In genomic region chrX:118423558-118423957, GRCh38 we compare ENCODE assay signal across 14 cellular contexts.
DNase-seq lines count a peak whose midpoint lies in the region; ATAC-seq and TF ChIP-seq lines count a peak whose summit lies in the region.
"Had no signal": no experiment of that assay in that cellular context is flagged by ENCODE, and none has a peak within 500 bp of the region (broad histone marks: within the 10 kb centered on the region; RNA-seq: fewer than 3 reads in every experiment).

No MANE protein-coding gene starts in this region.

- ATAC-seq in activated CD4-positive, alpha-beta T cell treated with anti-CD3 and anti-CD28 coated beads for 36 hours, result peak; percentile 85
- ATAC-seq in GM19463 (IDR thresholded peaks at IDR 0.05; ENCODE audit: unreplicated experiment) (peak; percentile 94), HG03039 (IDR thresholded peaks at IDR 0.05; ENCODE audit: unreplicated experiment) (peak; percentile 85), gastrocnemius medialis (no peak)
- peak; percentile 83 for ATAC-seq in activated CD8-positive, alpha-beta T cell treated with anti-CD3 and anti-CD28 coated beads for 36 hours

- peaks cover 8% of the 10 kb centered on the region for H3K36me3 Mint-ChIP-seq in activated CD4-positive, alpha-beta T cell treated with anti-CD3 and anti-CD28 coated beads for 36 hours (ENCODE audit: low read depth)
- H3K36me3 Mint-ChIP-seq in activated CD4-positive, alpha-beta T cell treated with anti-CD3 and anti-CD28 coated beads, Interleukin-2, amount 10 ng/mL, durations not matched to agents 24 days and 14 days (ENCODE audit: low read depth), result peaks cover 7% of the 10 kb centered on the region
- H3K36me3 Mint-ChIP-seq in activated CD8-positive, alpha-beta T cell treated with anti-CD3 and anti-CD28 coated beads for 36 hours (ENCODE audit: low read depth), result peaks cover 6% of the 10 kb centered on the region

- in situ Hi-C loops in gastrocnemius medialis (cut with MboI; ENCODE audit: low sequenced_read_pairs in 4 of 4), result no loop called here

- H3K4me3 ChIP-seq in gastrocnemius medialis, result no peak overlapping the region
- no peak overlapping the region for H3K4me3 ChIP-seq in left ventricle myocardium inferior
- H3K4me3 ChIP-seq: right atrium auricular region had no signal

- no peak for TF ChIP-seq POLR2A in gastrocnemius medialis (IDR thresholded peaks at IDR 0.05)

- no peak overlapping the region for H3K4me3 Mint-ChIP-seq in activated CD4-positive, alpha-beta T cell treated with anti-CD3 and anti-CD28 coated beads for 36 hours
- H3K4me3 Mint-ChIP-seq in activated CD4-positive, alpha-beta T cell treated with anti-CD3 and anti-CD28 coated beads, Interleukin-2, amount 10 ng/mL, durations not matched to agents 24 days and 14 days, result no peak overlapping the region
- no peak overlapping the region for H3K4me3 Mint-ChIP-seq in activated CD8-positive, alpha-beta T cell treated with anti-CD3 and anti-CD28 coated beads for 36 hours

- peaks cover 12% of the 10 kb centered on the region for H3K4me1 Mint-ChIP-seq in activated CD4-positive, alpha-beta T cell treated with anti-CD3 and anti-CD28 coated beads for 36 hours
- peaks cover 8% of the 10 kb centered on the region for H3K4me1 Mint-ChIP-seq in activated CD4-positive, alpha-beta T cell treated with anti-CD3 and anti-CD28 coated beads, Interleukin-2, amount 10 ng/mL, durations not matched to agents 24 days and 14 days
- H3K4me1 Mint-ChIP-seq in activated CD8-positive, alpha-beta T cell treated with anti-CD3 and anti-CD28 coated beads for 36 hours (ENCODE audit: low read depth), result peaks cover 5% of the 10 kb centered on the region

- H3K9me3 Mint-ChIP-seq in activated CD4-positive, alpha-beta T cell treated with anti-CD3 and anti-CD28 coated beads for 36 hours (ENCODE audit: low read depth), result no peaks in the 10 kb centered on the region
- H3K9me3 Mint-ChIP-seq in activated CD4-positive, alpha-beta T cell treated with anti-CD3 and anti-CD28 coated beads, Interleukin-2, amount 10 ng/mL, durations not matched to agents 24 days and 14 days, result no peaks in the 10 kb centered on the region
- no peaks in the 10 kb centered on the region for H3K9me3 Mint-ChIP-seq in activated CD8-positive, alpha-beta T cell treated with anti-CD3 and anti-CD28 coated beads for 36 hours

- H3K27me3 Mint-ChIP-seq in activated CD4-positive, alpha-beta T cell treated with anti-CD3 and anti-CD28 coated beads for 36 hours, result no peaks in the 10 kb centered on the region
- H3K27me3 Mint-ChIP-seq in activated CD4-positive, alpha-beta T cell treated with anti-CD3 and anti-CD28 coated beads, Interleukin-2, amount 10 ng/mL, durations not matched to agents 24 days and 14 days, result no peaks in the 10 kb centered on the region
- H3K27me3 Mint-ChIP-seq in activated CD8-positive, alpha-beta T cell treated with anti-CD3 and anti-CD28 coated beads for 36 hours, result no peaks in the 10 kb centered on the region

- intact Hi-C loops in activated CD4-positive, alpha-beta T cell treated with anti-CD3 and anti-CD28 coated beads for 36 hours (cut with DNase I, micrococcal nuclease), result loop anchor here (5.0 to 10.0 kb wide), 2 partner anchors 71 to 79 kb away; partner anchors contain the start of gene WDR44 (in 1 of the 2)
- intact Hi-C loops in activated CD4-positive, alpha-beta T cell treated with anti-CD3 and anti-CD28 coated beads, Interleukin-2, amount 10 ng/mL, durations not matched to agents 24 days and 14 days (cut with micrococcal nuclease), result no loop called here
- intact Hi-C loops in activated CD8-positive, alpha-beta T cell treated with anti-CD3 and anti-CD28 coated beads for 36 hours (cut with micrococcal nuclease), result no loop called here
- intact Hi-C loops in gastrocnemius medialis (cut with DNase I; ENCODE audit: low total_unique reads) (no loop called here), left ventricle myocardium inferior (cut with micrococcal nuclease) (no loop called here)

- H3K36me3 ChIP-seq in gastrocnemius medialis (no peaks in the 10 kb centered on the region), left ventricle myocardium inferior (no peaks in the 10 kb centered on the region)
- H3K36me3 ChIP-seq: brain microvascular endothelial cell had no signal

- H3K27ac ChIP-seq in gastrocnemius medialis, result no peak overlapping the region
- H3K27ac ChIP-seq in left ventricle myocardium inferior (replicated peaks), result no peak overlapping the region
- H3K27ac ChIP-seq: brain microvascular endothelial cell, HL-60, right atrium auricular region, RWPE1 had no signal

- peak; percentile 32 for DNase-seq in activated CD4-positive, alpha-beta T cell treated with anti-CD3 and anti-CD28 coated beads for 36 hours
- DNase-seq in activated CD4-positive, alpha-beta T cell treated with anti-CD3 and anti-CD28 coated beads, Interleukin-2, amount 10 ng/mL, durations not matched to agents 24 days and 14 days, result no peak
- peak; percentile 36 for DNase-seq in activated CD8-positive, alpha-beta T cell treated with anti-CD3 and anti-CD28 coated beads for 36 hours
- DNase-seq in NCI-H1092 treated with DMSO at 0.1 percent for 48 hours (lab: John Stamatoyannopoulos, UW) (no peak), gastrocnemius medialis (no peak), left ventricle myocardium inferior (no peak)
- DNase-seq: activated CD4-positive, alpha-beta T cell treated with anti-CD3 and anti-CD28 coated beads for 1 hour; brain microvascular endothelial cell; NCI-H187 had no signal

- no peaks in the 10 kb centered on the region for H3K4me1 ChIP-seq in gastrocnemius medialis
- no peaks in the 10 kb centered on the region for H3K4me1 ChIP-seq in left ventricle myocardium inferior
- H3K4me1 ChIP-seq: right atrium auricular region had no signal

- CTCF ChIA-PET in activated CD4-positive, alpha-beta T cell treated with anti-CD3 and anti-CD28 coated beads for 36 hours (lab: Charles Lee), result no interaction called here
- CTCF ChIA-PET in activated CD8-positive, alpha-beta T cell treated with anti-CD3 and anti-CD28 coated beads for 36 hours (lab: Charles Lee), result no interaction called here

- POLR2A ChIA-PET in activated CD4-positive, alpha-beta T cell treated with anti-CD3 and anti-CD28 coated beads for 36 hours (lab: Charles Lee), result no interaction called here
- POLR2A ChIA-PET in activated CD8-positive, alpha-beta T cell treated with anti-CD3 and anti-CD28 coated beads for 36 hours (lab: Charles Lee), result no interaction called here

- no peak overlapping the region for H3K27ac Mint-ChIP-seq in activated CD4-positive, alpha-beta T cell treated with anti-CD3 and anti-CD28 coated beads for 36 hours
- no peak overlapping the region for H3K27ac Mint-ChIP-seq in activated CD4-positive, alpha-beta T cell treated with anti-CD3 and anti-CD28 coated beads, Interleukin-2, amount 10 ng/mL, durations not matched to agents 24 days and 14 days
- H3K27ac Mint-ChIP-seq in activated CD8-positive, alpha-beta T cell treated with anti-CD3 and anti-CD28 coated beads for 36 hours, result no peak overlapping the region

- H3K9me3 ChIP-seq in gastrocnemius medialis (no peaks in the 10 kb centered on the region), left ventricle myocardium inferior (replicated peaks) (no peaks in the 10 kb centered on the region)
- H3K9me3 ChIP-seq: right atrium auricular region had no signal

- no peak for TF ChIP-seq CTCF in activated CD8-positive, alpha-beta T cell treated with anti-CD3 and anti-CD28 coated beads for 36 hours (IDR thresholded peaks at IDR 0.05)
- TF ChIP-seq CTCF in gastrocnemius medialis (IDR thresholded peaks at IDR 0.05 in 4 of 5, conservative IDR thresholded peaks at IDR 0.05 in 1 of 5), result no peak
- TF ChIP-seq CTCF in left ventricle myocardium inferior (IDR thresholded peaks at IDR 0.05; ENCODE audit: borderline replicate concordance), result no peak

- no peaks in the 10 kb centered on the region for H3K27me3 ChIP-seq in gastrocnemius medialis
- no peaks in the 10 kb centered on the region for H3K27me3 ChIP-seq in left ventricle myocardium inferior (ENCODE audit: low read depth)
- H3K27me3 ChIP-seq: brain microvascular endothelial cell, right atrium auricular region had no signal

Comparison
In these comparisons a context has a peak if more than half of its experiments do, and no peak if none do; other contexts are left out.
1. DNase-seq: peak in activated CD4-positive, alpha-beta T cell treated with anti-CD3 and anti-CD28 coated beads for 36 hours (single experiment) and activated CD8-positive, alpha-beta T cell treated with anti-CD3 and anti-CD28 coated beads for 36 hours (single experiment); none in activated CD4-positive, alpha-beta T cell treated with anti-CD3 and anti-CD28 coated beads, Interleukin-2, amount 10 ng/mL, durations not matched to agents 24 days and 14 days (single experiment), NCI-H1092 treated with DMSO at 0.1 percent for 48 hours (single experiment), gastrocnemius medialis (0 of 2) and left ventricle myocardium inferior (single experiment).
2. intact Hi-C loops: an anchor here in activated CD4-positive, alpha-beta T cell treated with anti-CD3 and anti-CD28 coated beads for 36 hours (5.0 to 10.0 kb wide); none called in activated CD4-positive, alpha-beta T cell treated with anti-CD3 and anti-CD28 coated beads, Interleukin-2, amount 10 ng/mL, durations not matched to agents 24 days and 14 days, activated CD8-positive, alpha-beta T cell treated with anti-CD3 and anti-CD28 coated beads for 36 hours, gastrocnemius medialis and left ventricle myocardium inferior.
3. ATAC-seq: peak in activated CD4-positive, alpha-beta T cell treated with anti-CD3 and anti-CD28 coated beads for 36 hours (single experiment), GM19463 (single experiment), HG03039 (single experiment) and activated CD8-positive, alpha-beta T cell treated with anti-CD3 and anti-CD28 coated beads for 36 hours (single experiment); none in gastrocnemius medialis (0 of 2).